Comparison of ENCODE assay signal across 8 cellular contexts in the genomic region with DNA sequence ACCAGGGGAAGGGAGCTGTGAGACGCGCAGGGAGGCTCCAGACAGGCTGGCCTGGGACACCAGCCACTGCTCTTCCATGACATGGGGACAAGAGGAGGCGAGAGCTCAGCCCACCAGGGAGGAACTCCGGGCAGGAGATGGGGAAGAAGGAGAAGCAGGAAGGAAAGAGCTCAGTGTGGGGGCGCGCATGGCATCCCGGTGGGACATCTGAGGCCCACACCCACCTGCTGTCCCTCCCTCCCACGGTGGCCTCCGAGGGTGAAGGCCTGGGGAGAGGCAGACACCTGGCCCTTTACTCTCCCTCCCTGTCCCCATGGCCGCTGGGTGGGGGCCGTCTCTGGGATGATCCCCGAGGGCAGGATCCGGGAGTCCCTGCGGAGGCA. TPM values are rescaled to one million over a fixed set of nuclear protein-coding genes. Genes with fewer than 3 reads are reported as not detected.
DNase-seq lines count a peak whose midpoint lies in the region; ATAC-seq and TF ChIP-seq lines count a peak whose summit lies in the region.
"Not testable (repeated sequence)": the region's sequence is repeated elsewhere in the genome, so short reads cannot be mapped to it uniquely, and the experiment has no call there.
"Had no signal": no experiment of that assay in that cellular context is flagged by ENCODE, and none has a peak within 500 bp of the region (broad histone marks: within the 10 kb centered on the region; RNA-seq: fewer than 3 reads in every experiment).

No MANE protein-coding gene starts in this region.

- not testable (repeated sequence) for H3K27me3 Mint-ChIP-seq in activated B cell treated with CpG ODN at 0.5 μM for 24 hours

- H3K4me1 ChIP-seq in left lung: peaks cover 9 to 17% of the 10 kb centered on the region in 2 donors

- not testable (repeated sequence) for H3K9me3 Mint-ChIP-seq in activated B cell treated with CpG ODN at 0.5 μM for 24 hours

- H3K36me3 ChIP-seq in left lung: not testable (repeated sequence)

- POLR2A ChIA-PET in activated B cell treated with CpG ODN at 0.5 μM for 24 hours (lab: Charles Lee): interaction anchor here (0.8 to 1.1 kb wide), 3 partner anchors 9 to 59 kb away, joined by 3 to 6 read pairs (median 3); a partner anchor contains a TSS

- H3K27ac Mint-ChIP-seq in activated B cell treated with CpG ODN at 0.5 μM for 24 hours: peak overlapping the region; percentile 83

- CTCF ChIA-PET in activated B cell treated with CpG ODN at 0.5 μM for 24 hours (lab: Charles Lee): not testable (repeated sequence)

- intact Hi-C loops in activated B cell treated with CpG ODN at 0.5 μM for 24 hours (cut with micrococcal nuclease): loop anchor here (2.0 kb wide), 2 partner anchors 25 to 27 kb away; a partner anchor contains a TSS
- intact Hi-C loops in left lung (cut with DNase I): not testable (repeated sequence)

- peak; percentile 16 for ATAC-seq in HG02943 (IDR thresholded peaks at IDR 0.05; ENCODE audit: low read depth, unreplicated experiment)
- not testable (repeated sequence) for ATAC-seq in activated B cell treated with CpG ODN at 0.5 μM for 24 hours (ENCODE audit: low read depth); left lung

- TF ChIP-seq CTCF in AG09309 (IDR thresholded peaks at IDR 0.05; ENCODE audit: control insufficient read depth, insufficient read depth, low read depth, low read length, missing control alignments); activated B cell treated with CpG ODN at 0.5 μM for 24 hours (IDR thresholded peaks at IDR 0.05); cardiac fibroblast (IDR thresholded peaks at IDR 0.05; ENCODE audit: low read depth, low read length); left lung (IDR thresholded peaks at IDR 0.05): not testable (repeated sequence)

- H3K36me3 Mint-ChIP-seq in activated B cell treated with CpG ODN at 0.5 μM for 24 hours (ENCODE audit: low read depth): peaks cover 22% of the 10 kb centered on the region

- H3K4me3 ChIP-seq in AG09309 (ENCODE audit: control insufficient read depth, low read depth, low read length): peak overlapping the region; percentile 73
- H3K4me3 ChIP-seq in cardiac fibroblast (replicated peaks in 1 of 2; ENCODE audit: low read depth in 2 of 2, low read length in 2 of 2): peak overlapping the region; percentile 65 to 71
- H3K4me3 ChIP-seq in left lung: peak overlapping the region; percentile 53 to 57

- peak overlapping the region; percentile 86 to 91 for H3K27ac ChIP-seq in left lung

- DNase-seq in AG09309 (ENCODE audit: low read depth); cardiac fibroblast (ENCODE audit: low read depth in 2 of 2): not testable (repeated sequence)
- DNase-seq in activated B cell treated with CpG ODN at 0.5 μM for 24 hours (peak; percentile 41), left lung (peak in 1 of 2 donors; percentile 37), retina (peak; percentile 25)

- peaks cover 48% of the 10 kb centered on the region for H3K4me1 Mint-ChIP-seq in activated B cell treated with CpG ODN at 0.5 μM for 24 hours

- H3K27me3 ChIP-seq in left lung: not testable (repeated sequence)

- H3K4me3 Mint-ChIP-seq in activated B cell treated with CpG ODN at 0.5 μM for 24 hours: peak overlapping the region; percentile 90

- not testable (repeated sequence) for H3K9me3 ChIP-seq in left lung

RNA-seq across cellular contexts. Expression of a gene that starts 0.5 kb away (rescaled TPM):
- total RNA-seq in activated B cell treated with CpG ODN at 0.5 μM for 24 hours: 75.6 and 82.4 TPM in 2 replicates
- total RNA-seq in left lung: 10 to 100 TPM; 11.2 to 12.4 TPM

RNA-seq across cellular contexts. Expression of a gene that starts 19.2 kb away (rescaled TPM):
- total RNA-seq in activated B cell treated with CpG ODN at 0.5 μM for 24 hours (42.6 and 52.9 TPM in 2 replicates), left lung (1 to 10 TPM; 3.7 to 5.5 TPM)
- total RNA-seq: HT1080, myocyte had no signal

RNA-seq across cellular contexts. Expression of a gene that starts 26.1 kb away (rescaled TPM):
- total RNA-seq in activated B cell treated with CpG ODN at 0.5 μM for 24 hours (173 and 179 TPM in 2 replicates), left lung (10 to 100 TPM; 25.7 to 36.1 TPM)

RNA-seq across cellular contexts. Expression of a gene that starts 36.9 kb away (rescaled TPM):
- 145 and 152 TPM in 2 replicates for total RNA-seq in activated B cell treated with CpG ODN at 0.5 μM for 24 hours
- 10 to 100 TPM in 1 of 2 donors, 1 to 10 TPM in 1; 8.2 to 15.7 TPM for total RNA-seq in left lung

RNA-seq across cellular contexts. Expression of a gene that starts 56.9 kb away (rescaled TPM):
- total RNA-seq in activated B cell treated with CpG ODN at 0.5 μM for 24 hours (1.4 TPM in 2 replicates), left lung (1 to 10 TPM in 1 of 2 donors, under 1 TPM in 1; 0.94 to 1.3 TPM)
- total RNA-seq: myocyte had no signal
